ENCODE assay signal across 11 cellular contexts in genomic region chr5:61673007-61673735, GRCh38.
DNase-seq lines count a peak whose midpoint lies in the region; ATAC-seq and TF ChIP-seq lines count a peak whose summit lies in the region.
"Had no signal": no experiment of that assay in that cellular context is flagged by ENCODE, and none has a peak within 500 bp of the region (broad histone marks: within the 10 kb centered on the region; RNA-seq: fewer than 3 reads in every experiment).

No MANE protein-coding gene starts in this region.

- no peak overlapping the region for H3K4me2 ChIP-seq in mesenchymal stem cell (ENCODE audit: low read length, poor library complexity, severe bottlenecking)

- peaks cover 10% of the 10 kb centered on the region for H3K4me1 ChIP-seq in mesenchymal stem cell (ENCODE audit: control insufficient read depth, insufficient read depth, low read depth, low read length)

- no peak for TF ChIP-seq CTCF in brain (conservative IDR thresholded peaks at IDR 0.05)

- peaks cover 45% of the 10 kb centered on the region for H3K4me1 Mint-ChIP-seq in brain
- H3K4me1 Mint-ChIP-seq: T-cell had no signal

- H3K27ac ChIP-seq in mesenchymal stem cell (ENCODE audit: low read length, poor library complexity, severe bottlenecking): no peak overlapping the region

- no peaks in the 10 kb centered on the region for H3K36me3 Mint-ChIP-seq in brain
- H3K36me3 Mint-ChIP-seq: T-cell had no signal

- H2BK15ac ChIP-seq in mesenchymal stem cell (ENCODE audit: low read depth, poor library complexity, severe bottlenecking): no peak overlapping the region

- H4K91ac ChIP-seq in mesenchymal stem cell (ENCODE audit: low read length): no peak overlapping the region

- WGBS in mesenchymal stem cell: 90% methylated on average over 9 of the region's 9 CpGs

- H3K9me3 Mint-ChIP-seq in brain: no peaks in the 10 kb centered on the region
- H3K9me3 Mint-ChIP-seq: T-cell had no signal

- H2BK5ac ChIP-seq in mesenchymal stem cell (ENCODE audit: low read depth, low read length, poor library complexity, severe bottlenecking): no peak overlapping the region

- no peak overlapping the region for H2AK5ac ChIP-seq in mesenchymal stem cell (ENCODE audit: low read length, severe bottlenecking)

- no peak overlapping the region for H3K14ac ChIP-seq in mesenchymal stem cell (ENCODE audit: low read length in 2 of 2)

- peak; percentile 48 for DNase-seq in CD1c-positive myeloid dendritic cell (ENCODE audit: extremely low spot score)
- DNase-seq in HT1080 (ENCODE audit: low read depth): peak; percentile 86
- peak; percentile 7 for DNase-seq in mesenchymal stem cell
- no peak for DNase-seq in activated CD4-positive, alpha-beta T cell treated with anti-CD3 and anti-CD28 coated beads, Interleukin-2, amount 50 U/mL, for 48 hours
- no peak for DNase-seq in HuH-7 (ENCODE audit: low spot score)
- DNase-seq: activated naive CD4-positive, alpha-beta T cell treated with anti-CD3 and anti-CD28 coated beads, Interleukin-2, amount 50 U/mL, for 16 hours; T-cell had no signal

- no peak overlapping the region for H3K23ac ChIP-seq in mesenchymal stem cell (ENCODE audit: low read length in 2 of 2)

- H2BK12ac ChIP-seq in mesenchymal stem cell (ENCODE audit: low read length in 2 of 2): no peak overlapping the region

- H3K4me3 Mint-ChIP-seq in brain: peak overlapping the region in 1 of 5 experiments; percentile 13
- H3K4me3 Mint-ChIP-seq: T-cell had no signal

- no peak overlapping the region for H3K4ac ChIP-seq in mesenchymal stem cell (ENCODE audit: low read depth in 1 of 2, low read length in 2 of 2)

- no peak overlapping the region for H2AFZ ChIP-seq in mesenchymal stem cell (ENCODE audit: low read depth, low read length)

- no peaks in the 10 kb centered on the region for H3K9me3 ChIP-seq in mesenchymal stem cell (ENCODE audit: control insufficient read depth, low read length)

- ATAC-seq in GM21723 (IDR thresholded peaks at IDR 0.05; ENCODE audit: unreplicated experiment) (no peak), HG02571 (IDR thresholded peaks at IDR 0.05; ENCODE audit: unreplicated experiment) (no peak)
- ATAC-seq: K562, T-cell had no signal

- no peak overlapping the region for H3K18ac ChIP-seq in mesenchymal stem cell (ENCODE audit: low read depth in 1 of 2, low read length in 2 of 2)

- H3K27ac Mint-ChIP-seq in brain: peak overlapping the region in 3 of 5 experiments; percentile 32 to 86 (median 33)
- H3K27ac Mint-ChIP-seq: T-cell had no signal

- no peak overlapping the region for H3K9ac ChIP-seq in mesenchymal stem cell (ENCODE audit: low read length)

- H3K27me3 Mint-ChIP-seq in brain: peaks cover 3% of the 10 kb centered on the region

- H2BK120ac ChIP-seq in mesenchymal stem cell (ENCODE audit: low read depth, low read length): no peak overlapping the region

- no peaks in the 10 kb centered on the region for H3K36me3 ChIP-seq in mesenchymal stem cell (ENCODE audit: control insufficient read depth in 1 of 2, insufficient read depth in 2 of 2, low read depth in 1 of 2, low read length in 2 of 2)

- no peaks in the 10 kb centered on the region for H3K79me1 ChIP-seq in mesenchymal stem cell (replicated peaks; ENCODE audit: low read length, poor library complexity, severe bottlenecking)

- peaks cover 18 to 37% of the 10 kb centered on the region in 2 experiments for H3K27me3 ChIP-seq in mesenchymal stem cell (ENCODE audit: control insufficient read depth in 1 of 2, insufficient read depth in 1 of 2, low read length in 2 of 2)

- no peak overlapping the region for H4K8ac ChIP-seq in mesenchymal stem cell (ENCODE audit: low read length)

- no peak overlapping the region for H3K4me3 ChIP-seq in mesenchymal stem cell (ENCODE audit: insufficient read depth in 1 of 2, low read depth in 1 of 2, low read length in 2 of 2)
- H3K4me3 ChIP-seq: K562 had no signal

Comparison
In these comparisons a context has a peak if more than half of its experiments do, and no peak if none do; other contexts are left out.
1. DNase-seq: peak in CD1c-positive myeloid dendritic cell (single experiment), HT1080 (single experiment) and mesenchymal stem cell (single experiment); none in activated CD4-positive, alpha-beta T cell treated with anti-CD3 and anti-CD28 coated beads, Interleukin-2, amount 50 U/mL, for 48 hours (0 of 2) and HuH-7 (single experiment).